ENCODE assay signal across 20 cellular contexts in the genomic region with DNA sequence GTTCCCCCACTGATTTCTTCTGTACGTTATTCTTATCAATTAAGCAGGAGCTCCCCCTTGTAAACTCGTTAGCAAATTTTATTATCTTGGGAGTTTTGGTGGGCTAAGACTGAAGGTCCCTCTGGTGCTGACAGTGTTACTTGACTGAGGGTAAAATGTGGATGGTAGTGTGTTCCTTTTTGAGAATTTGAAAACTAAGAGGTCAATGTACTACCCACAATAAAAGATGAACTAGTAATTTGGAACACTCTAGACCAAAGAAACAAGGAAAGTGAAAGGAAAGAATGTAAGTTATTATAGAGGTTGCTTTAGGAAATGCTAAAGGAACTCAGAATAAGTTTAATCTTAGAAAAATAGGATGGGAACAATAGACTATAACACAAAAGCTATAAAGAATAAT. TPM values are rescaled to one million over a fixed set of nuclear protein-coding genes. Genes with fewer than 3 reads are reported as not detected.
DNase-seq lines count a peak whose midpoint lies in the region; ATAC-seq and TF ChIP-seq lines count a peak whose summit lies in the region.
"Had no signal": no experiment of that assay in that cellular context is flagged by ENCODE, and none has a peak within 500 bp of the region (broad histone marks: within the 10 kb centered on the region; RNA-seq: fewer than 3 reads in every experiment).

No MANE protein-coding gene starts in this region.

- no peak for TF ChIP-seq POLR2A in breast epithelium (IDR thresholded peaks at IDR 0.05)

- no peaks in the 10 kb centered on the region for H3K27me3 Mint-ChIP-seq in activated CD4-positive, alpha-beta memory T cell treated with anti-CD3 and anti-CD28 coated beads for 36 hours
- peaks cover 0 to 2% (median 2%) of the 10 kb centered on the region in 3 donors for H3K27me3 Mint-ChIP-seq in immature natural killer cell (ENCODE audit: low read depth in 3 of 3)

- H3K4me3 ChIP-seq in mammary epithelial cell (replicated peaks in 1 of 3; ENCODE audit: insufficient read depth in 1 of 3, low read depth in 2 of 3, low read length in 3 of 3) (no peak overlapping the region), breast epithelium (no peak overlapping the region)
- H3K4me3 ChIP-seq: lung, Peyer's patch, upper lobe of right lung had no signal

- dilution Hi-C loops in mammary epithelial cell (cut with HindIII; ENCODE audit: low sequenced_read_pairs): no loop called here

- no peak overlapping the region for H2AFZ ChIP-seq in mammary epithelial cell (ENCODE audit: low read depth, low read length)

- H3K4me3 Mint-ChIP-seq in activated CD4-positive, alpha-beta memory T cell treated with anti-CD3 and anti-CD28 coated beads for 36 hours: peak overlapping the region; percentile 45
- peak overlapping the region in 4 of 5 donors; percentile 61 to 79 (median 68) for H3K4me3 Mint-ChIP-seq in immature natural killer cell
- H3K4me3 Mint-ChIP-seq: neural crest cell had no signal

- H3K36me3 ChIP-seq in mammary epithelial cell (ENCODE audit: insufficient read depth, low read length) (peaks cover 17% of the 10 kb centered on the region), breast epithelium (no peaks in the 10 kb centered on the region)

- peak overlapping the region; percentile 18 for H3K4me2 ChIP-seq in mammary epithelial cell (ENCODE audit: insufficient read depth, low read depth, low read length)

- no TSS peak for BruUV-seq in mammary epithelial cell (replicated peaks; lab: Mats Ljungman, UMichigan)

- H3K27me3 ChIP-seq in mammary epithelial cell (ENCODE audit: insufficient read depth, low read length) (no peaks in the 10 kb centered on the region), breast epithelium (no peaks in the 10 kb centered on the region)
- H3K27me3 ChIP-seq: Peyer's patch, upper lobe of right lung had no signal

- H3K4me1 Mint-ChIP-seq in activated CD4-positive, alpha-beta memory T cell treated with anti-CD3 and anti-CD28 coated beads for 36 hours (ENCODE audit: low read depth): peaks cover 82% of the 10 kb centered on the region
- H3K4me1 Mint-ChIP-seq in immature natural killer cell: peaks cover 56 to 87% of the 10 kb centered on the region in 2 donors

- 63% methylated on average over 2 of the region's 2 CpGs for WGBS in mammary epithelial cell (ENCODE audit: low coverage, missing lambda C conversion rate)

- DNase-seq in mammary epithelial cell (no peak), breast epithelium (ENCODE audit: low spot score in 2 of 2) (no peak), immature natural killer cell (no peak), HPDE6-E6E7 (ENCODE audit: extremely low spot score) (no peak), NCI-H1930 (lab: John Stamatoyannopoulos, UW) (no peak), DMS114 treated with DMSO at 0.1 percent for 48 hours (lab: John Stamatoyannopoulos, UW; ENCODE audit: unreplicated experiment) (no peak)
- DNase-seq in activated CD4-positive, alpha-beta memory T cell treated with anti-CD3 and anti-CD28 coated beads for 36 hours: no peak
- DNase-seq: activated CD4-positive, CD25-positive, alpha-beta regulatory T cell treated with anti-CD3 and anti-CD28 coated beads, Interleukin-2, amount 50 U/mL, for 72 hours; cerebellar nuclear complex; DMS153; foreskin melanocyte; NCI-H2029 treated with DMSO at 0.1 percent for 48 hours; NCI-H526 treated with DMSO at 0.1 percent for 48 hours; Peyer's patch; right cardiac atrium; stimulated activated CD4-positive, alpha-beta T cell treated with anti-CD3 and anti-CD28 coated beads, Interleukin-4, amount 100 ng/mL, for 24 hours; upper lobe of right lung had no signal

- H3K9me3 Mint-ChIP-seq in activated CD4-positive, alpha-beta memory T cell treated with anti-CD3 and anti-CD28 coated beads for 36 hours: peaks cover 19% of the 10 kb centered on the region
- H3K9me3 Mint-ChIP-seq in immature natural killer cell: no peaks in the 10 kb centered on the region

- CTCF ChIA-PET in mammary epithelial cell (lab: Charles Lee; ENCODE audit: low non-redundant PET): no interaction called here
- CTCF ChIA-PET in activated CD4-positive, alpha-beta memory T cell treated with anti-CD3 and anti-CD28 coated beads for 36 hours (lab: Charles Lee): interaction anchor here (1.3 to 3.1 kb wide), 6 partner anchors 8 to 116 kb away, joined by 4 to 16 read pairs (median 5); a partner anchor contains a TSS

- no peak overlapping the region for H3K9ac ChIP-seq in mammary epithelial cell (ENCODE audit: insufficient read depth, low read length)

- peaks cover 49% of the 10 kb centered on the region for H3K36me3 Mint-ChIP-seq in activated CD4-positive, alpha-beta memory T cell treated with anti-CD3 and anti-CD28 coated beads for 36 hours
- H3K36me3 Mint-ChIP-seq in immature natural killer cell: peaks cover 19 to 26% (median 20%) of the 10 kb centered on the region in 3 donors

- in situ Hi-C loops in mammary epithelial cell (cut with MboI; ENCODE audit: low sequenced_read_pairs in 2 of 2): no loop called here

- peaks cover 3% of the 10 kb centered on the region for H4K20me1 ChIP-seq in mammary epithelial cell (ENCODE audit: insufficient read depth, low read length)

- H3K4me1 ChIP-seq in mammary epithelial cell (ENCODE audit: insufficient read depth, low read length): peaks cover 28% of the 10 kb centered on the region
- peaks cover 0 to 6% of the 10 kb centered on the region in 2 donors for H3K4me1 ChIP-seq in breast epithelium

- H3K27ac Mint-ChIP-seq in activated CD4-positive, alpha-beta memory T cell treated with anti-CD3 and anti-CD28 coated beads for 36 hours: peak overlapping the region; percentile 85
- peak overlapping the region; percentile 61 to 84 (median 80) for H3K27ac Mint-ChIP-seq in immature natural killer cell

- POLR2A ChIA-PET in activated CD4-positive, alpha-beta memory T cell treated with anti-CD3 and anti-CD28 coated beads for 36 hours (lab: Charles Lee): interaction anchor here (1.2 to 3.8 kb wide), 7 partner anchors 12 to 158 kb away, joined by 3 to 32 read pairs (median 5); a partner anchor contains a TSS

- no peak for ATAC-seq in SK-N-SH treated with all-trans-retinoic acid at 6 μM for 48 hours
- ATAC-seq: right cardiac atrium, upper lobe of right lung had no signal

- H3K9me3 ChIP-seq in mammary epithelial cell (replicated peaks; ENCODE audit: insufficient read depth, low read length) (peaks cover under 1% of the 10 kb centered on the region), breast epithelium (peaks cover 16 to 19% of the 10 kb centered on the region in 2 donors)

- peak overlapping the region; percentile 84 for H3K27ac ChIP-seq in mammary epithelial cell (ENCODE audit: insufficient read depth, low read depth, low read length)
- peak overlapping the region in 1 of 2 donors; percentile 22 for H3K27ac ChIP-seq in breast epithelium
- H3K27ac ChIP-seq: Peyer's patch had no signal

- TF ChIP-seq CTCF in mammary epithelial cell (conservative IDR thresholded peaks at IDR 0.05 in 1 of 2, IDR thresholded peaks at IDR 0.05 in 1 of 2; ENCODE audit: extremely low read depth in 1 of 2, insufficient read depth in 1 of 2, low read depth in 1 of 2, low read length in 2 of 2): no peak
- no peak for TF ChIP-seq CTCF in breast epithelium (IDR thresholded peaks at IDR 0.05)

- peaks cover 98% of the 10 kb centered on the region for H3K79me2 ChIP-seq in mammary epithelial cell (ENCODE audit: insufficient read depth, low read length)

- intact Hi-C loops in mammary epithelial cell (cut with micrococcal nuclease): no loop called here
- intact Hi-C loops in breast epithelium (cut with DNase I; ENCODE audit: low total_unique reads): no loop called here
- intact Hi-C loops in activated CD4-positive, alpha-beta memory T cell treated with anti-CD3 and anti-CD28 coated beads for 36 hours (cut with micrococcal nuclease): loop anchor here (2.0 kb wide), 1 partner anchor 103 kb away; no protein-coding TSS in a partner anchor

TF ChIP-seq in SK-N-SH treated with all-trans-retinoic acid at 6 μM for 48 hours, 23 proteins besides CTCF, POLR2A, EP300 and RAD21 (continues in another document):
- TF ChIP-seq TCF4 (CRISPR knock-in tag; IDR thresholded peaks at IDR 0.05; ENCODE audit: borderline replicate concordance) (no peak), PPARA (CRISPR knock-in tag; IDR thresholded peaks at IDR 0.05; ENCODE audit: borderline replicate concordance) (no peak), ISL1 (CRISPR knock-in tag; IDR thresholded peaks at IDR 0.05) (no peak), SNAI2 (CRISPR knock-in tag; IDR thresholded peaks at IDR 0.05) (no peak), ZFP3 (CRISPR knock-in tag; IDR thresholded peaks at IDR 0.05) (no peak), ZNF70 (CRISPR knock-in tag; IDR thresholded peaks at IDR 0.05) (no peak)
- TF ChIP-seq, protein P1, sequence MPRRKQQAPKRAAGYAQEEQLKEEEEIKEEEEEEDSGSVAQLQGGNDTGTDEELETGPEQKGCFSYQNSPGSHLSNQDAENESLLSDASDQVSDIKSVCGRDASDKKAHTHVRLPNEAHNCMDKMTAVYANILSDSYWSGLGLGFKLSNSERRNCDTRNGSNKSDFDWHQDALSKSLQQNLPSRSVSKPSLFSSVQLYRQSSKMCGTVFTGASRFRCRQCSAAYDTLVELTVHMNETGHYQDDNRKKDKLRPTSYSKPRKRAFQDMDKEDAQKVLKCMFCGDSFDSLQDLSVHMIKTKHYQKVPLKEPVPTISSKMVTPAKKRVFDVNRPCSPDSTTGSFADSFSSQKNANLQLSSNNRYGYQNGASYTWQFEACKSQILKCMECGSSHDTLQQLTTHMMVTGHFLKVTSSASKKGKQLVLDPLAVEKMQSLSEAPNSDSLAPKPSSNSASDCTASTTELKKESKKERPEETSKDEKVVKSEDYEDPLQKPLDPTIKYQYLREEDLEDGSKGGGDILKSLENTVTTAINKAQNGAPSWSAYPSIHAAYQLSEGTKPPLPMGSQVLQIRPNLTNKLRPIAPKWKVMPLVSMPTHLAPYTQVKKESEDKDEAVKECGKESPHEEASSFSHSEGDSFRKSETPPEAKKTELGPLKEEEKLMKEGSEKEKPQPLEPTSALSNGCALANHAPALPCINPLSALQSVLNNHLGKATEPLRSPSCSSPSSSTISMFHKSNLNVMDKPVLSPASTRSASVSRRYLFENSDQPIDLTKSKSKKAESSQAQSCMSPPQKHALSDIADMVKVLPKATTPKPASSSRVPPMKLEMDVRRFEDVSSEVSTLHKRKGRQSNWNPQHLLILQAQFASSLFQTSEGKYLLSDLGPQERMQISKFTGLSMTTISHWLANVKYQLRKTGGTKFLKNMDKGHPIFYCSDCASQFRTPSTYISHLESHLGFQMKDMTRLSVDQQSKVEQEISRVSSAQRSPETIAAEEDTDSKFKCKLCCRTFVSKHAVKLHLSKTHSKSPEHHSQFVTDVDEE (CRISPR knock-in tag; IDR thresholded peaks at IDR 0.05): no peak

RNA-seq across cellular contexts. Expression of a gene that starts 35.1 kb away (rescaled TPM):
- total RNA-seq in mammary epithelial cell (100 to 1,000 TPM; 326 to 442 TPM), breast epithelium (100 to 1,000 TPM; 176 to 226 (median 186) TPM)
- polyA plus RNA-seq in mammary epithelial cell (411 TPM), immature natural killer cell (100 to 1,000 TPM; 406 to 761 (median 479) TPM)
- polyA minus RNA-seq in mammary epithelial cell: 469 TPM
- total RNA-seq in activated CD4-positive, alpha-beta memory T cell treated with anti-CD3 and anti-CD28 coated beads for 36 hours: 100 to 1,000 TPM; 495 to 541 TPM

RNA-seq across cellular contexts. Expression of a gene that starts 40.1 kb away (rescaled TPM):
- total RNA-seq in mammary epithelial cell: 10 to 100 TPM; 39.5 to 74.3 TPM
- 12.8 TPM for polyA plus RNA-seq in mammary epithelial cell
- 6.2 TPM for polyA minus RNA-seq in mammary epithelial cell
- 10 to 100 TPM; 32.2 to 65.9 (median 48.8) TPM for total RNA-seq in breast epithelium
- 10 to 100 TPM; 24.0 to 24.7 TPM for total RNA-seq in activated CD4-positive, alpha-beta memory T cell treated with anti-CD3 and anti-CD28 coated beads for 36 hours
- polyA plus RNA-seq in immature natural killer cell: 10 to 100 TPM in 1 of 3 donors, 1 to 10 TPM in 2; 6.3 to 14.9 (median 8.0) TPM
